1 cellular context compared by ENCODE assay signal in genomic region chr13:93249259-93249917, GRCh38.
TF ChIP-seq lines count a peak whose summit lies in the region.

No MANE protein-coding gene starts in this region.

TF ChIP-seq in K562, 482 proteins besides CTCF, POLR2A, EP300 and RAD21 (continued from another document):
- no peak for TF ChIP-seq ATF2 (CRISPR knock-in tag; IDR thresholded peaks at IDR 0.05)
TF ChIP-seq in K562: peak in this region for 6.
